8 cellular contexts compared by ENCODE assay signal in the genomic region with DNA sequence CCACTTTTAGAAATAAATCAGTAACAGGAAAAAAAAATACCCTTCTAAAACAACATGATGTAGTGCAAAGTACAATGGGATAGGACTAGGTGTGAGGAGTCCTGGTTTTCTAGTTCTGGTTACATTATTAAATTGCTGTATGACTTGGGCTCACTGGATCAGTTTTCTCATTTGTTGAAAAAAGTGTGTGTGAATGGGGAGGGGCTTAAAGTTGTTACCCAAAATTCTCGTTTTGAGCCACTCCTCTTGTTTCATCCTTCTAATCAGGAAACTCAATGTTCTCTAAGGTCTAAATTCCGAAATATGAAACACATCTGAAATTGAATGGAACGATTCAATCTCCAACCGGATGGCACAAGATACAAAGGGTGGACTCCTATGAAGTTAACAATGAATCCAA. TPM values are rescaled to one million over a fixed set of nuclear protein-coding genes. Genes with fewer than 3 reads are reported as not detected.
DNase-seq lines count a peak whose midpoint lies in the region; ATAC-seq and TF ChIP-seq lines count a peak whose summit lies in the region.

No MANE protein-coding gene starts in this region.

- H3K79me2 ChIP-seq in neural cell (replicated peaks; ENCODE audit: insufficient read depth, low read length): peaks cover 79% of the 10 kb centered on the region

- H3K36me3 Mint-ChIP-seq in CD4-positive, alpha-beta T cell (ENCODE audit: low read depth): peaks cover 17% of the 10 kb centered on the region

- no peak overlapping the region for H2AFZ ChIP-seq in neural cell (ENCODE audit: low read depth, low read length)

- TF ChIP-seq EP300 in neural cell (conservative IDR thresholded peaks at IDR 0.05; ENCODE audit: poor library complexity, severe bottlenecking): no peak

- H3K27me3 Mint-ChIP-seq in CD4-positive, alpha-beta T cell: no peaks in the 10 kb centered on the region

- no peaks in the 10 kb centered on the region for H3K9me2 ChIP-seq in neural cell (ENCODE audit: insufficient read depth, low read length)

- ATAC-seq in CD4-positive, alpha-beta T cell (ENCODE audit: poor library complexity): no peak
- ATAC-seq in HG03159 (IDR thresholded peaks at IDR 0.05; ENCODE audit: unreplicated experiment) (no peak), HG02840 (IDR thresholded peaks at IDR 0.05; ENCODE audit: low FRiP score, unreplicated experiment) (no peak)

- POLR2A ChIA-PET in CD4-positive, alpha-beta T cell (lab: Charles Lee): interaction anchor here (2.0 kb wide), 1 partner anchor 21 kb away, joined by 8 read pairs; no protein-coding TSS in a partner anchor

- peaks cover 81% of the 10 kb centered on the region for H3K4me1 Mint-ChIP-seq in CD4-positive, alpha-beta T cell (ENCODE audit: low read depth)

- no peaks in the 10 kb centered on the region for H3K27me3 ChIP-seq in CD4-positive, alpha-beta T cell (ENCODE audit: control insufficient read depth, insufficient read depth, low read length)
- H3K27me3 ChIP-seq in MG63 (no peaks in the 10 kb centered on the region), neural cell (ENCODE audit: insufficient read depth, low read depth, low read length) (no peaks in the 10 kb centered on the region)

- intact Hi-C loops in CD4-positive, alpha-beta T cell (cut with DNase I, micrococcal nuclease): loop anchor here (2.0 to 5.0 kb wide), 3 partner anchors 35 to 1185 kb away; partner anchors contain the start of gene NDUFA5 (in 1 of the 2)

- H3K36me3 ChIP-seq in MG63: no peaks in the 10 kb centered on the region; the same call in 1 of the 2 replicates
- no peaks in the 10 kb centered on the region for H3K36me3 ChIP-seq in neural cell (ENCODE audit: insufficient read depth, low read length)

- H3K9me3 Mint-ChIP-seq in CD4-positive, alpha-beta T cell: no peaks in the 10 kb centered on the region

- peak overlapping the region; percentile 94 for H3K4me3 Mint-ChIP-seq in CD4-positive, alpha-beta T cell

- CTCF ChIA-PET in CD4-positive, alpha-beta T cell (lab: Charles Lee): interaction anchor here (1.0 kb wide), 1 partner anchor 12 kb away, joined by 5 read pairs; no protein-coding TSS in a partner anchor

- no peak overlapping the region for H3K27ac ChIP-seq in CD4-positive, alpha-beta T cell (ENCODE audit: low read depth, low read length)
- H3K27ac ChIP-seq in coronary artery (peak overlapping the region; percentile 94 to 96), neural cell (ENCODE audit: low read length) (peak overlapping the region; percentile 93)

- H3K27ac Mint-ChIP-seq in CD4-positive, alpha-beta T cell: peak overlapping the region; percentile 90

- H3K4me3 ChIP-seq in MG63 (peak overlapping the region; percentile 85), coronary artery (peak overlapping the region; percentile 93), neural cell (ENCODE audit: low read length) (peak overlapping the region; percentile 80)

- H3K9me3 ChIP-seq in CD4-positive, alpha-beta T cell (ENCODE audit: control insufficient read depth, low read length): no peaks in the 10 kb centered on the region
- no peaks in the 10 kb centered on the region for H3K9me3 ChIP-seq in MG63
- no peaks in the 10 kb centered on the region for H3K9me3 ChIP-seq in neural cell (ENCODE audit: low read length)

- DNase-seq in CD4-positive, alpha-beta T cell: no peak
- no peak for DNase-seq in MG63
- no peak for DNase-seq in coronary artery (ENCODE audit: low spot score)
- no peak for DNase-seq in HPDE6-E6E7 (ENCODE audit: extremely low spot score)
- no peak for DNase-seq in activated CD4-positive, alpha-beta T cell treated with anti-CD3 and anti-CD28 coated beads for 1 hour

- no peaks in the 10 kb centered on the region for H4K20me1 ChIP-seq in neural cell (ENCODE audit: insufficient read depth)

- peaks cover 11% of the 10 kb centered on the region for H3F3A ChIP-seq in neural cell (ENCODE audit: insufficient read depth, low read length, poor library complexity, severe bottlenecking)

- peak overlapping the region; percentile 94 for H3K9ac ChIP-seq in neural cell (ENCODE audit: low read length)

- peak overlapping the region; percentile 92 for H3K4me2 ChIP-seq in neural cell (ENCODE audit: low read length)

- no peak for TF ChIP-seq RAD21 in neural cell (conservative IDR thresholded peaks at IDR 0.05)

- TF ChIP-seq CTCF in CD4-positive, alpha-beta T cell (IDR thresholded peaks at IDR 0.05): no peak
- TF ChIP-seq CTCF in coronary artery (IDR thresholded peaks at IDR 0.05) (no peak), neural cell (IDR thresholded peaks at IDR 0.05; ENCODE audit: poor library complexity, severe bottlenecking) (no peak)

TF ChIP-seq in neural cell, 6 proteins besides CTCF, POLR2A, EP300 and RAD21:
- TF ChIP-seq, protein P1, sequence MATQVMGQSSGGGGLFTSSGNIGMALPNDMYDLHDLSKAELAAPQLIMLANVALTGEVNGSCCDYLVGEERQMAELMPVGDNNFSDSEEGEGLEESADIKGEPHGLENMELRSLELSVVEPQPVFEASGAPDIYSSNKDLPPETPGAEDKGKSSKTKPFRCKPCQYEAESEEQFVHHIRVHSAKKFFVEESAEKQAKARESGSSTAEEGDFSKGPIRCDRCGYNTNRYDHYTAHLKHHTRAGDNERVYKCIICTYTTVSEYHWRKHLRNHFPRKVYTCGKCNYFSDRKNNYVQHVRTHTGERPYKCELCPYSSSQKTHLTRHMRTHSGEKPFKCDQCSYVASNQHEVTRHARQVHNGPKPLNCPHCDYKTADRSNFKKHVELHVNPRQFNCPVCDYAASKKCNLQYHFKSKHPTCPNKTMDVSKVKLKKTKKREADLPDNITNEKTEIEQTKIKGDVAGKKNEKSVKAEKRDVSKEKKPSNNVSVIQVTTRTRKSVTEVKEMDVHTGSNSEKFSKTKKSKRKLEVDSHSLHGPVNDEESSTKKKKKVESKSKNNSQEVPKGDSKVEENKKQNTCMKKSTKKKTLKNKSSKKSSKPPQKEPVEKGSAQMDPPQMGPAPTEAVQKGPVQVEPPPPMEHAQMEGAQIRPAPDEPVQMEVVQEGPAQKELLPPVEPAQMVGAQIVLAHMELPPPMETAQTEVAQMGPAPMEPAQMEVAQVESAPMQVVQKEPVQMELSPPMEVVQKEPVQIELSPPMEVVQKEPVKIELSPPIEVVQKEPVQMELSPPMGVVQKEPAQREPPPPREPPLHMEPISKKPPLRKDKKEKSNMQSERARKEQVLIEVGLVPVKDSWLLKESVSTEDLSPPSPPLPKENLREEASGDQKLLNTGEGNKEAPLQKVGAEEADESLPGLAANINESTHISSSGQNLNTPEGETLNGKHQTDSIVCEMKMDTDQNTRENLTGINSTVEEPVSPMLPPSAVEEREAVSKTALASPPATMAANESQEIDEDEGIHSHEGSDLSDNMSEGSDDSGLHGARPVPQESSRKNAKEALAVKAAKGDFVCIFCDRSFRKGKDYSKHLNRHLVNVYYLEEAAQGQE (IDR thresholded peaks at IDR 0.05; ENCODE audit: borderline replicate concordance): no peak
- TF ChIP-seq SMC3 (conservative IDR thresholded peaks at IDR 0.05; ENCODE audit: poor library complexity) (no peak), POLR2AphosphoS5 (IDR thresholded peaks at IDR 0.05) (no peak), EZH2 (IDR thresholded peaks at IDR 0.05; ENCODE audit: borderline replicate concordance, insufficient read depth, low read length, poor library complexity, severe bottlenecking) (no peak), TAF1 (IDR thresholded peaks at IDR 0.05; ENCODE audit: low read depth) (no peak), MXI1 (conservative IDR thresholded peaks at IDR 0.05; ENCODE audit: poor library complexity, severe bottlenecking) (no peak)

RNA-seq across cellular contexts. Expression of gene WASL, which starts 1.7 kb away (rescaled TPM):
- total RNA-seq in CD4-positive, alpha-beta T cell: 1 to 10 TPM; 8.6 to 9.3 TPM
- 1.4 TPM in 2 replicates for total RNA-seq in MG63 (2014; rRNA removed; shearing (Covaris generic); ENCODE audit: low replicate concordance)
- 22.5 and 22.6 TPM in 2 replicates for polyA plus RNA-seq in neural cell
- 47.0 and 59.2 TPM in 2 replicates for polyA minus RNA-seq in neural cell
